ENCODE assay signal across 13 cellular contexts in the genomic region with DNA sequence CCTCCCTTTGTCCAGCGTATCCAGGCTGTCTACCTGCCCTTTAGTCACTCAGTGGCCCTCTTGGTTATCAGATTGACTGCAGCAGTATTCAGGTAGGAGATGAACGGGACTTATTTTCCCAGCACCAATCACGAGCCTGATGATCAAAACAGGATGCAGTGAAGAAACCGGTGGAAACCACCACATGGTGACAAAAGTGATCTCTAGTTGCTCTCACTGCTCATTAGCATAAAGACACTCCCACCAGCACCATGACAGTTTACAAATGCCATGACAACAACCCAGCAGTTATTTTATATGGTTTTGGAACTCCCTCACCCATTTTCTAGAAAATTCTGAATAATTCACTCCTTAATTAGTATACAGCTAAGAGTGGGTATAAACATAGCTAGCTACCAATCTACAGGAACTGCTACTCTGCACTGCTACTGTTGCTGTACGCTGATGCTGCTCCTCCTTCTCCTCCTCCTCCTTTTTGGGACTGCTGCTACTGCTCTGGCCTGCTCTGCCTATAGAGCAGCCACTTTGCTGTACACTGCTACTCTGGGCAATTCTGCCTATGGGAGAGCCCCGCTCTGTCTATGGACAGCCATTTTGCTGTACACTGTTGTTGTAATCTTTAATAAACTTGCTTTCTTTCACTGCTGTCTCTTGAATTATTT.
DNase-seq lines count a peak whose midpoint lies in the region; ATAC-seq and TF ChIP-seq lines count a peak whose summit lies in the region.
"Had no signal": no experiment of that assay in that cellular context is flagged by ENCODE, and none has a peak within 500 bp of the region (broad histone marks: within the 10 kb centered on the region; RNA-seq: fewer than 3 reads in every experiment).

No MANE protein-coding gene starts in this region.

- TF ChIP-seq POLR2A in adrenal gland (IDR thresholded peaks at IDR 0.05): no peak

- ATAC-seq in GM19438 (IDR thresholded peaks at IDR 0.05; ENCODE audit: low read depth, unreplicated experiment): peak; percentile 85
- ATAC-seq: K562 had no signal

- no peak for TF ChIP-seq CTCF in adrenal gland (IDR thresholded peaks at IDR 0.05)

- H3K9me3 Mint-ChIP-seq in T-helper 2 cell treated with Interferon-gamma antibody and Interleukin-4, amounts not matched to agents 5 μg/mL and 100 μg/mL, for 36 hours: peaks cover 14% of the 10 kb centered on the region
- H3K9me3 Mint-ChIP-seq in activated naive CD4-positive, alpha-beta T cell treated with anti-CD3 and anti-CD28 coated beads, Interleukin-2, amount 10 ng/mL, durations not matched to agents 7 days and 5 days: peaks cover 17% of the 10 kb centered on the region

- no peaks in the 10 kb centered on the region for H3K27me3 Mint-ChIP-seq in T-helper 2 cell treated with Interferon-gamma antibody and Interleukin-4, amounts not matched to agents 5 μg/mL and 100 μg/mL, for 36 hours (ENCODE audit: low read depth)
- no peaks in the 10 kb centered on the region for H3K27me3 Mint-ChIP-seq in activated naive CD4-positive, alpha-beta T cell treated with anti-CD3 and anti-CD28 coated beads, Interleukin-2, amount 10 ng/mL, durations not matched to agents 7 days and 5 days

- no peaks in the 10 kb centered on the region for H3K36me3 ChIP-seq in adrenal gland (replicated peaks in 1 of 2)
- H3K36me3 ChIP-seq: breast epithelium, upper lobe of left lung had no signal

- peaks cover 3% of the 10 kb centered on the region for H3K36me3 Mint-ChIP-seq in T-helper 2 cell treated with Interferon-gamma antibody and Interleukin-4, amounts not matched to agents 5 μg/mL and 100 μg/mL, for 36 hours (ENCODE audit: low read depth)
- peaks cover 10% of the 10 kb centered on the region for H3K36me3 Mint-ChIP-seq in activated naive CD4-positive, alpha-beta T cell treated with anti-CD3 and anti-CD28 coated beads, Interleukin-2, amount 10 ng/mL, durations not matched to agents 7 days and 5 days

- CTCF ChIA-PET in activated naive CD4-positive, alpha-beta T cell treated with anti-CD3 and anti-CD28 coated beads, Interleukin-2, amount 10 ng/mL, durations not matched to agents 7 days and 5 days (lab: Charles Lee): no interaction called here

- peak overlapping the region; percentile 84 for H3K27ac Mint-ChIP-seq in T-helper 2 cell treated with Interferon-gamma antibody and Interleukin-4, amounts not matched to agents 5 μg/mL and 100 μg/mL, for 36 hours
- H3K27ac Mint-ChIP-seq in activated naive CD4-positive, alpha-beta T cell treated with anti-CD3 and anti-CD28 coated beads, Interleukin-2, amount 10 ng/mL, durations not matched to agents 7 days and 5 days: peak overlapping the region; percentile 82

- intact Hi-C loops in adrenal gland (cut with DNase I): no loop called here

- H3K4me3 ChIP-seq in adrenal gland: no peak overlapping the region
- H3K4me3 ChIP-seq: breast epithelium, K562, upper lobe of left lung had no signal

- no peaks in the 10 kb centered on the region for H3K4me1 ChIP-seq in adrenal gland (replicated peaks in 1 of 2)
- H3K4me1 ChIP-seq: breast epithelium, parathyroid adenoma, upper lobe of left lung had no signal

- peak; percentile 53 for DNase-seq in T-helper 2 cell treated with Interferon-gamma antibody and Interleukin-4, amounts not matched to agents 5 μg/mL and 100 μg/mL, for 36 hours (ENCODE audit: low spot score)
- DNase-seq in activated naive CD4-positive, alpha-beta T cell treated with anti-CD3 and anti-CD28 coated beads, Interleukin-2, amount 10 ng/mL, durations not matched to agents 7 days and 5 days: peak; percentile 76
- DNase-seq in stimulated activated CD4-positive, alpha-beta T cell treated with anti-CD3 and anti-CD28 coated beads, Interleukin-4, amount 100 ng/mL, for 24 hours: peak; percentile 56
- no peak for DNase-seq in NCI-H526 treated with DMSO at 0.1 percent for 48 hours (lab: John Stamatoyannopoulos, UW)
- DNase-seq in adrenal gland: no peak
- DNase-seq in HCEC 1CT: no peak
- DNase-seq in NOMO-1 treated with dmso at 0.1 percent for 144 hours (lab: John Stamatoyannopoulos, UW; ENCODE audit: unreplicated experiment): no peak

- H3K4me1 Mint-ChIP-seq in T-helper 2 cell treated with Interferon-gamma antibody and Interleukin-4, amounts not matched to agents 5 μg/mL and 100 μg/mL, for 36 hours (ENCODE audit: low read depth): peaks cover 15% of the 10 kb centered on the region
- H3K4me1 Mint-ChIP-seq in activated naive CD4-positive, alpha-beta T cell treated with anti-CD3 and anti-CD28 coated beads, Interleukin-2, amount 10 ng/mL, durations not matched to agents 7 days and 5 days: peaks cover 25% of the 10 kb centered on the region

- H3K27ac ChIP-seq in adrenal gland: no peak overlapping the region
- H3K27ac ChIP-seq: breast epithelium, parathyroid adenoma, RWPE1 had no signal

- H3K27me3 ChIP-seq in adrenal gland: no peaks in the 10 kb centered on the region
- H3K27me3 ChIP-seq: breast epithelium, upper lobe of left lung had no signal

- WGBS in adrenal gland, 4 donors: 71 to 84% (median 77%) methylated on average over 6 of the region's 6 CpGs

- H3K4me3 Mint-ChIP-seq in T-helper 2 cell treated with Interferon-gamma antibody and Interleukin-4, amounts not matched to agents 5 μg/mL and 100 μg/mL, for 36 hours: peak overlapping the region; percentile 70
- peak overlapping the region; percentile 32 for H3K4me3 Mint-ChIP-seq in activated naive CD4-positive, alpha-beta T cell treated with anti-CD3 and anti-CD28 coated beads, Interleukin-2, amount 10 ng/mL, durations not matched to agents 7 days and 5 days

- H3K9me3 ChIP-seq in adrenal gland (replicated peaks in 1 of 3): no peaks in the 10 kb centered on the region

Comparison
In these comparisons a context has a peak if more than half of its experiments do, and no peak if none do; other contexts are left out.
1. DNase-seq: peak in T-helper 2 cell treated with Interferon-gamma antibody and Interleukin-4, amounts not matched to agents 5 μg/mL and 100 μg/mL, for 36 hours (single experiment), activated naive CD4-positive, alpha-beta T cell treated with anti-CD3 and anti-CD28 coated beads, Interleukin-2, amount 10 ng/mL, durations not matched to agents 7 days and 5 days (single experiment) and stimulated activated CD4-positive, alpha-beta T cell treated with anti-CD3 and anti-CD28 coated beads, Interleukin-4, amount 100 ng/mL, for 24 hours (single experiment); none in NCI-H526 treated with DMSO at 0.1 percent for 48 hours (single experiment), adrenal gland (0 of 7), HCEC 1CT (single experiment) and NOMO-1 treated with dmso at 0.1 percent for 144 hours (single experiment).